In genomic region chr17:7259555-7259889, GRCh38 we compare ENCODE assay signal across 14 cellular contexts. TPM values are rescaled to one million over a fixed set of nuclear protein-coding genes. Genes with fewer than 3 reads are reported as not detected.
DNase-seq lines count a peak whose midpoint lies in the region; ATAC-seq, FAIRE-seq and TF ChIP-seq lines count a peak whose summit lies in the region.
"Had no signal": no experiment of that assay in that cellular context is flagged by ENCODE, and none has a peak within 500 bp of the region (broad histone marks: within the 10 kb centered on the region; RNA-seq: fewer than 3 reads in every experiment).

No MANE protein-coding gene starts in this region.

- peaks cover 3 to 21% of the 10 kb centered on the region in 2 donors for H3K4me1 ChIP-seq in kidney (ENCODE audit: control insufficient read depth in 1 of 2, insufficient read depth in 1 of 2, low read depth in 1 of 2, low read length in 2 of 2)
- peaks cover 0 to 60% (median 34%) of the 10 kb centered on the region in 4 donors for H3K4me1 ChIP-seq in transverse colon

- H3K27ac ChIP-seq in kidney (ENCODE audit: low read depth in 2 of 2, low read length in 2 of 2) = peak overlapping the region; percentile 51 to 76
- H3K27ac ChIP-seq in transverse colon = peak overlapping the region; percentile 88 to 96 (median 94)
- H3K27ac ChIP-seq: ovary, tibial nerve had no signal

- H3K4me3 ChIP-seq in kidney (ENCODE audit: low read length in 2 of 2) (peak overlapping the region in 1 of 2 donors; percentile 26), transverse colon (peak overlapping the region in 3 of 4 donors; percentile 46 to 72 (median 60))
- H3K4me3 ChIP-seq: ovary, tibial nerve had no signal

- intact Hi-C loops in kidney (cut with DNase I) (no loop called here), transverse colon (cut with DNase I; ENCODE audit: low total_unique reads) (no loop called here)

- no peak for TF ChIP-seq POLR2A in transverse colon (IDR thresholded peaks at IDR 0.05)

- in situ Hi-C loops in transverse colon (cut with MboI; ENCODE audit: low pct_ligation_motif_present in 1 of 4, low pct_unique_long_range_greater_than_20kb in 1 of 4, low sequenced_read_pairs in 3 of 4) = no loop called here

- TF ChIP-seq CTCF in kidney (IDR thresholded peaks at IDR 0.05; ENCODE audit: borderline replicate concordance, extremely low read depth, insufficient read depth) = no peak
- TF ChIP-seq CTCF in transverse colon (IDR thresholded peaks at IDR 0.05) = no peak

- no peak for DNase-seq in activated naive CD4-positive, alpha-beta T cell treated with anti-CD3 and anti-CD28 coated beads, Interleukin-2, amount 50 U/mL, for 16 hours
- DNase-seq in kidney = no peak
- peak; percentile 42 for DNase-seq in transverse colon
- DNase-seq: activated CD4-positive, alpha-beta T cell treated with anti-CD3 and anti-CD28 coated beads for 1 hour; dermis blood vessel endothelial cell; Kasumi-1; NCI-H1694 treated with DMSO at 0.1 percent for 48 hours; NCI-H526; ovary had no signal

- peaks cover 7 to 13% of the 10 kb centered on the region in 2 donors for H3K36me3 ChIP-seq in kidney (ENCODE audit: control insufficient read depth in 1 of 2, insufficient read depth in 2 of 2, low read length in 2 of 2)
- H3K36me3 ChIP-seq in transverse colon = peaks cover 0 to 10% (median 0%) of the 10 kb centered on the region in 4 donors
- H3K36me3 ChIP-seq: ovary had no signal

- no peak for ATAC-seq in GM19463 (IDR thresholded peaks at IDR 0.05; ENCODE audit: unreplicated experiment)
- ATAC-seq in GM18907 (IDR thresholded peaks at IDR 0.05; ENCODE audit: unreplicated experiment) = no peak

- no peak overlapping the region for H3K4me3 Mint-ChIP-seq in activated naive CD4-positive, alpha-beta T cell treated with anti-CD3 and anti-CD28 coated beads, Interleukin-2, amount 50 U/mL, for 24 hours

- H3K36me3 Mint-ChIP-seq in activated naive CD4-positive, alpha-beta T cell treated with anti-CD3 and anti-CD28 coated beads, Interleukin-2, amount 50 U/mL, for 24 hours = peaks cover 7% of the 10 kb centered on the region

- H3K9me3 Mint-ChIP-seq in activated naive CD4-positive, alpha-beta T cell treated with anti-CD3 and anti-CD28 coated beads, Interleukin-2, amount 50 U/mL, for 24 hours = no peaks in the 10 kb centered on the region
- H3K9me3 Mint-ChIP-seq: memory B cell had no signal

- no peak for FAIRE-seq in kidney (lab: Jason Lieb, UNC)

- peaks cover 2% of the 10 kb centered on the region for H3K27me3 Mint-ChIP-seq in activated naive CD4-positive, alpha-beta T cell treated with anti-CD3 and anti-CD28 coated beads, Interleukin-2, amount 50 U/mL, for 24 hours

- no peak for TF ChIP-seq EP300 in transverse colon (IDR thresholded peaks at IDR 0.05; ENCODE audit: low read depth)

- H3K9me3 ChIP-seq in kidney (ENCODE audit: control insufficient read depth in 1 of 2, low read length in 2 of 2) = no peaks in the 10 kb centered on the region
- H3K9me3 ChIP-seq in transverse colon = no peaks in the 10 kb centered on the region
- H3K9me3 ChIP-seq: ovary, tibial nerve had no signal

- H3K27ac Mint-ChIP-seq in activated naive CD4-positive, alpha-beta T cell treated with anti-CD3 and anti-CD28 coated beads, Interleukin-2, amount 50 U/mL, for 24 hours = peak overlapping the region; percentile 10
- H3K27ac Mint-ChIP-seq: memory B cell had no signal

- WGBS in transverse colon (ENCODE audit: low coverage in 1 of 2), 2 donors = 64% methylated on average over 6 of the region's 6 CpGs; no CpG with 5 or more reads in 1 of the 2 donors

- no peak overlapping the region for H3K9ac ChIP-seq in kidney (ENCODE audit: low read length in 2 of 2)

- H3K4me1 Mint-ChIP-seq in activated naive CD4-positive, alpha-beta T cell treated with anti-CD3 and anti-CD28 coated beads, Interleukin-2, amount 50 U/mL, for 24 hours = peaks cover 27% of the 10 kb centered on the region

- peaks cover 37% of the 10 kb centered on the region for H3K27me3 ChIP-seq in transverse colon

RNA-seq across cellular contexts. Expression of gene CLDN7, which starts 2.8 kb away (rescaled TPM):
- total RNA-seq in kidney (233 TPM), transverse colon (1,000 to 10,000 TPM in 1 of 4 donors, 100 to 1,000 TPM in 3; 571 to 1,162 (median 940) TPM)
- polyA plus RNA-seq in kidney (ENCODE audit: insufficient read depth, low read depth, low replicate concordance) = 119 TPM

RNA-seq across cellular contexts. Expression of gene ELP5, which starts 7.5 kb away (rescaled TPM):
- 41.9 TPM for total RNA-seq in kidney
- polyA plus RNA-seq in kidney (ENCODE audit: insufficient read depth, low read depth, low replicate concordance) = 110 TPM
- total RNA-seq in transverse colon = 10 to 100 TPM in 3 of 4 donors, 1 to 10 TPM in 1; 4.9 to 36.2 (median 30.3) TPM

RNA-seq across cellular contexts. Expression of gene CTDNEP1, which starts 8.0 kb away (rescaled TPM):
- total RNA-seq in kidney (113 TPM), transverse colon (100 to 1,000 TPM in 1 of 4 donors, 10 to 100 TPM in 3; 52.3 to 113 (median 60.4) TPM)
- 124 TPM for polyA plus RNA-seq in kidney (ENCODE audit: insufficient read depth, low read depth, low replicate concordance)

RNA-seq across cellular contexts. Expression of gene GABARAP, which starts 17.3 kb away (rescaled TPM):
- 477 TPM for total RNA-seq in kidney
- polyA plus RNA-seq in kidney (ENCODE audit: insufficient read depth, low read depth, low replicate concordance) = 1,483 TPM
- 100 to 1,000 TPM; 209 to 479 (median 394) TPM for total RNA-seq in transverse colon

RNA-seq across cellular contexts. Expression of gene PHF23, which starts 20.3 kb away (rescaled TPM):
- total RNA-seq in kidney = 28.1 TPM
- polyA plus RNA-seq in kidney (ENCODE audit: insufficient read depth, low read depth, low replicate concordance) = 48.5 TPM
- 10 to 100 TPM; 20.6 to 33.5 (median 27.8) TPM for total RNA-seq in transverse colon
